23 cellular contexts compared by ENCODE assay signal in the genomic region with DNA sequence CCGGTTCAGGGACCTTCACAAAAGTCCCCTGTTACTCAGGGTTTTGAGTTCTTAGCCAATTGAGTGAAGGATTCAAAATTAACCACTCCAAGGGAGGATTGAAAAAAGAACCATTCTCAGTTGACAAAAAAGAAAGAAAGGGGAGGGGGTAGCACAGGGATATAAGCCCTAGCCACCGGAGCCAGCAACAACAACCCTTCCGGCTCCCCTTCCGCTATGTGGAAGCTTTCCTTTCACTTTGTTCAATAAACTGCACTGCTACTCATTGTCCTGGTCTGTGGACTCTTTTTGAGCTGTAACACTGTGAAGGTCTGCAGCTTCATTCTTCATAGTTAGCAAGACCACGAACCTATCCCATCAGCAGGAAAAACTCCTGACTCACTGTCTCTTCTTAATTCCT.
"Had no signal": no experiment of that assay in that cellular context is flagged by ENCODE, and none has a peak within 500 bp of the region (broad histone marks: within the 10 kb centered on the region; RNA-seq: fewer than 3 reads in every experiment).

No MANE protein-coding gene starts in this region.

- ATAC-seq: activated T-helper 17 cell treated with anti-CD3 and anti-CD28 coated beads, Interleukin-2, amount 50 U/mL, for 72 hours had no signal

- H3K27ac Mint-ChIP-seq: activated CD4-positive, alpha-beta memory T cell treated with anti-CD3 and anti-CD28 coated beads, Interleukin-2, amount 10 ng/mL, durations not matched to agents 7 days and 5 days; activated naive CD4-positive, alpha-beta T cell treated with anti-CD3 and anti-CD28 coated beads for 36 hours; activated naive CD8-positive, alpha-beta T cell; activated T-helper 17 cell treated with anti-CD3 and anti-CD28 coated beads, Interleukin-2, amount 50 U/mL, for 72 hours; brain had no signal

- H3K4me1 Mint-ChIP-seq: activated CD4-positive, alpha-beta memory T cell treated with anti-CD3 and anti-CD28 coated beads, Interleukin-2, amount 10 ng/mL, durations not matched to agents 7 days and 5 days; activated T-helper 17 cell treated with anti-CD3 and anti-CD28 coated beads, Interleukin-2, amount 50 U/mL, for 72 hours; brain; central memory CD8-positive, alpha-beta T cell had no signal

- H3K36me3 Mint-ChIP-seq: activated naive CD8-positive, alpha-beta T cell; brain had no signal

- DNase-seq: activated CD4-positive, alpha-beta memory T cell treated with anti-CD3 and anti-CD28 coated beads, Interleukin-2, amount 10 ng/mL, durations not matched to agents 7 days and 5 days; activated CD4-positive, alpha-beta T cell treated with anti-CD3 and anti-CD28 coated beads, Interleukin-2, amount 50 U/mL, for 1 hour; activated CD4-positive, CD25-positive, alpha-beta regulatory T cell; activated gamma-delta T cell; activated naive CD4-positive, alpha-beta T cell treated with anti-CD3 and anti-CD28 coated beads for 36 hours; activated T-cell treated with anti-CD3 and anti-CD28 coated beads for 4 hours; activated T-cell treated with anti-CD3 and anti-CD28 coated beads, Interleukin-2, amount 50 U/mL, for 48 hours; amygdala; Karpas-422; MM.1S; NCI-H1105 treated with DMSO at 0.1 percent for 48 hours; NCI-H1436 treated with DMSO at 0.1 percent for 48 hours; NCI-H187; NCI-H2171; NCI-H2227 treated with DMSO at 0.1 percent for 48 hours; NCI-H774; SIG-M5; T-helper 2 cell; T1000 had no signal

- H3K4me3 Mint-ChIP-seq: activated CD4-positive, alpha-beta memory T cell treated with anti-CD3 and anti-CD28 coated beads, Interleukin-2, amount 10 ng/mL, durations not matched to agents 7 days and 5 days; activated naive CD4-positive, alpha-beta T cell treated with anti-CD3 and anti-CD28 coated beads for 36 hours; activated naive CD8-positive, alpha-beta T cell; activated T-helper 17 cell treated with anti-CD3 and anti-CD28 coated beads, Interleukin-2, amount 50 U/mL, for 72 hours; brain; central memory CD8-positive, alpha-beta T cell had no signal

- H3K27me3 Mint-ChIP-seq: activated CD4-positive, alpha-beta memory T cell treated with anti-CD3 and anti-CD28 coated beads, Interleukin-2, amount 10 ng/mL, durations not matched to agents 7 days and 5 days; activated naive CD8-positive, alpha-beta T cell; activated T-helper 17 cell treated with anti-CD3 and anti-CD28 coated beads, Interleukin-2, amount 50 U/mL, for 72 hours; central memory CD8-positive, alpha-beta T cell had no signal
